In the genomic region with DNA sequence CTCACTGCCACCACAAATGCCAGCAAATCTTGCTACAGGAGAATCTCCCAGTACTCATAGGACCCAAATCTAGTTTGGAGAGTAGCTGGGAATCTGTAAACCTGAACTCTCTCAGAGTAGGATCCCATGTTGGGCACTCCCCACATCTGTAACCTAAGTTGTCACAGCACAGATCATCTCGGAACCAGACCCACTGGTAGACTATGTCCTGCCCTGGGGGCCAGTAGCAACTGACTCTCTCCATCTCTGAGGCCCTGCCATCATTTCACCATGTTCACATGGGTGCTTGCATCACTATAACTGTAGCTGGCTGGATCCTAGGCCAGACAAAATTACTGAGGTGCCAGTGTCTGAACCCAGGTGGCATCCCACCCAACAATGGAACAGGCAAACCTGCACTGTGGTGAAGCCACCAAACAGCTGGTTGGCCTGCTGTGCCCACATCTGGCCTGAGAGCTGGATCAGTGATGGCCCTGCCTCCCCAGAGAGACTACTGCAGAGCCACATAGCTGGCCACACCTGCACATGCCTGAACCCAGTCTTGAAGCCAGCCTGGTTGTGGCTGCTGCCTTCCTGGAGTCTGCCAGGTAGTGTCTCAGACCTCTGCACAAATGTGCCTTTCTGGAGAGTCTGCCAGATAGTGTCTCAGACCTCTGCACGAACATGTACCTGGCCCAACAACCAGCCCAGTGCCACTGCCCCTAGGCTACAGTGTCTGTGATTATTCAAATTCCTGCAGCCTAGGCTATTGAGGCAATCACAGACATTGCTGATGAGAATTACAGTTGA, we compare ENCODE assay signal across 24 cellular contexts.
"Had no signal": no experiment of that assay in that cellular context is flagged by ENCODE, and none has a peak within 500 bp of the region (broad histone marks: within the 10 kb centered on the region; RNA-seq: fewer than 3 reads in every experiment).

No MANE protein-coding gene starts in this region.

- H3K36me3 ChIP-seq: breast epithelium, left lung, neutrophil, ovary, stomach, suprapubic skin, uterus had no signal

- H3K27ac ChIP-seq: breast epithelium, coronary artery, left lung, neutrophil, ovary, stomach, suprapubic skin, tibial nerve, uterus, VCaP had no signal

- ATAC-seq: activated CD8-positive, alpha-beta T cell treated with anti-CD3 and anti-CD28 coated beads, Interleukin-2, amount 10 ng/mL, durations not matched to agents 7 days and 5 days; left lung; right cardiac atrium had no signal

- H3K27me3 ChIP-seq: breast epithelium, left lung, neutrophil, ovary, stomach, suprapubic skin, tibial nerve, uterus had no signal

- H3K4me3 ChIP-seq: breast epithelium, coronary artery, left lung, ovary, stomach, suprapubic skin, tibial nerve, uterus had no signal

- H3K27ac Mint-ChIP-seq: activated CD4-positive, alpha-beta T cell treated with anti-CD3 and anti-CD28 coated beads, Interleukin-2, amount 10 ng/mL, durations not matched to agents 7 days and 5 days; activated CD8-positive, alpha-beta T cell treated with anti-CD3 and anti-CD28 coated beads, Interleukin-2, amount 10 ng/mL, durations not matched to agents 7 days and 5 days; activated naive CD8-positive, alpha-beta T cell treated with anti-CD3 and anti-CD28 coated beads for 36 hours; activated T-cell treated with anti-CD3 and anti-CD28 coated beads, Interleukin-2, amount 50 U/mL, for 24 hours; activated T-helper 2 cell treated with anti-CD3 and anti-CD28 coated beads, Interferon-gamma antibody, Interleukin-2, Interleukin-4, amounts not matched to agents 10 μg/mL and 5 μg/mL and 100 μg/mL, durations not matched to agents 14 hours and 24 hours and 36 hours; natural killer cell had no signal

- DNase-seq: activated CD4-positive, alpha-beta T cell treated with anti-CD3 and anti-CD28 coated beads, Interleukin-2, amount 10 ng/mL, durations not matched to agents 7 days and 5 days; activated CD4-positive, CD25-positive, alpha-beta regulatory T cell treated with anti-CD3 and anti-CD28 coated beads, Interleukin-2, amount 50 U/mL, for 72 hours; activated CD8-positive, alpha-beta T cell treated with anti-CD3 and anti-CD28 coated beads, Interleukin-2, amount 10 ng/mL, durations not matched to agents 7 days and 5 days; activated naive CD4-positive, alpha-beta T cell treated with Interleukin-2 at 50 U/mL for 16 hours; activated naive CD8-positive, alpha-beta T cell treated with anti-CD3 and anti-CD28 coated beads for 36 hours; activated T-cell treated with anti-CD3 and anti-CD28 coated beads, Interleukin-2, amount 50 U/mL, for 24 hours; foreskin melanocyte; kidney glomerular epithelial cell; left lung; midbrain; natural killer cell; ovary; right cardiac atrium; stimulated activated CD4-positive, alpha-beta T cell treated with anti-CD3 and anti-CD28 coated beads, Interleukin-12 subunit alpha, Interleukin-12 subunit beta, amount 100 ng/mL, for 4 hours; stimulated activated CD4-positive, alpha-beta T cell treated with anti-CD3 and anti-CD28 coated beads, Interleukin-4, amount 100 ng/mL, for 4 hours; stomach; uterus had no signal

- H3K4me1 ChIP-seq: breast epithelium, left lung, stomach, tibial nerve, uterus had no signal

- H3K9me3 ChIP-seq: breast epithelium, left lung, neutrophil, ovary, stomach, suprapubic skin, uterus had no signal

- H3K9me3 Mint-ChIP-seq: activated T-cell treated with anti-CD3 and anti-CD28 coated beads, Interleukin-2, amount 50 U/mL, for 24 hours; activated T-helper 2 cell treated with anti-CD3 and anti-CD28 coated beads, Interferon-gamma antibody, Interleukin-2, Interleukin-4, amounts not matched to agents 10 μg/mL and 5 μg/mL and 100 μg/mL, durations not matched to agents 14 hours and 24 hours and 36 hours had no signal

- H3K27me3 Mint-ChIP-seq: activated CD4-positive, alpha-beta T cell treated with anti-CD3 and anti-CD28 coated beads, Interleukin-2, amount 10 ng/mL, durations not matched to agents 7 days and 5 days; activated naive CD8-positive, alpha-beta T cell treated with anti-CD3 and anti-CD28 coated beads for 36 hours; activated T-cell treated with anti-CD3 and anti-CD28 coated beads, Interleukin-2, amount 50 U/mL, for 24 hours had no signal

- H3K36me3 Mint-ChIP-seq: natural killer cell had no signal

- H3K4me3 Mint-ChIP-seq: activated CD4-positive, alpha-beta T cell treated with anti-CD3 and anti-CD28 coated beads, Interleukin-2, amount 10 ng/mL, durations not matched to agents 7 days and 5 days; activated CD8-positive, alpha-beta T cell treated with anti-CD3 and anti-CD28 coated beads, Interleukin-2, amount 10 ng/mL, durations not matched to agents 7 days and 5 days; activated naive CD8-positive, alpha-beta T cell treated with anti-CD3 and anti-CD28 coated beads for 36 hours; activated T-cell treated with anti-CD3 and anti-CD28 coated beads, Interleukin-2, amount 50 U/mL, for 24 hours; natural killer cell had no signal

- H3K4me1 Mint-ChIP-seq: activated CD4-positive, alpha-beta T cell treated with anti-CD3 and anti-CD28 coated beads, Interleukin-2, amount 10 ng/mL, durations not matched to agents 7 days and 5 days had no signal
